In the genomic region with DNA sequence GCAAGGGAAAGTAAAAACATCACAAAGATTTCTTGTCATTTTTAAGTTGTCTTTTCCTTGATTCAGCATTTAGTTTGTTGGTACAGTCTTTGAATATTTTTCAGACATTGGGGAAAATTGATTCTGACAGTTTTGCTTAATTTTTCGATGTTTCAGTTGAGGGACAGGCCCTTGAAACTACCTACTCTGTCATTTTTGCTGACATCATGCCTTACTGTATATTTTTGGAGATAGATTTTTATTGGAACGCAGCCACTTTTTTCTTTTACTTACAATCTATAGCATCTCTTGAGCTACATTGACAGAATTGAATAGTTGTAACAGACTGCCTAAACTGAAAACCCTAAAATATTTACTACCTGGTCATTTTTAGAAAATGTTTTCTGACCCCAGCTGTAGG, we compare ENCODE assay signal across 27 cellular contexts.
"Had no signal": no experiment of that assay in that cellular context is flagged by ENCODE, and none has a peak within 500 bp of the region (broad histone marks: within the 10 kb centered on the region; RNA-seq: fewer than 3 reads in every experiment).

No MANE protein-coding gene starts in this region.

- DNase-seq: activated CD4-positive, alpha-beta T cell treated with anti-CD3 and anti-CD28 coated beads, Interleukin-2, amount 10 ng/mL, durations not matched to agents 24 days and 14 days; activated CD4-positive, alpha-beta T cell treated with anti-CD3 and anti-CD28 coated beads, Interleukin-2, amount 50 U/mL, for 4 hours; activated CD8-positive, alpha-beta T cell treated with anti-CD3 and anti-CD28 coated beads, Interleukin-2, amount 10 ng/mL, durations not matched to agents 7 days and 5 days; activated gamma-delta T cell; activated naive CD4-positive, alpha-beta T cell treated with Interleukin-2 at 50 U/mL for 16 hours; activated T-cell treated with anti-CD3 and anti-CD28 coated beads, Interleukin-2, amount 50 U/mL, for 24 hours; adrenal gland; body of pancreas; caudate nucleus; cerebellar nuclear complex; Karpas-422; NCI-H1105; NCI-H1417 treated with DMSO at 0.1 percent for 48 hours; NCI-H187 treated with DMSO at 0.1 percent for 48 hours; NCI-H2081; NCI-H2171 treated with DMSO at 0.1 percent for 48 hours; NCI-H2227 treated with DMSO at 0.1 percent for 48 hours; NCI-H446; NCI-H510A treated with DMSO at 0.1 percent for 48 hours; NCI-H69; NCI-H82; PC-9; Right ventricle myocardium superior; SW 1271; T-helper 1 cell; T-helper 2 cell; T-helper 9 cell had no signal

- H3K36me3 ChIP-seq: adrenal gland had no signal

- H3K4me3 ChIP-seq: adrenal gland, body of pancreas, PC-9 had no signal

- H3K9me3 ChIP-seq: adrenal gland, body of pancreas had no signal

- H3K4me1 ChIP-seq: adrenal gland, body of pancreas had no signal

- H3K4me2 ChIP-seq: PC-9 had no signal

- H2AFZ ChIP-seq: PC-9 had no signal

- H3K27me3 ChIP-seq: adrenal gland, body of pancreas had no signal

- H3K27ac ChIP-seq: adrenal gland, body of pancreas, PC-9 had no signal
